8 cellular contexts compared by ENCODE assay signal in genomic region chr7:38374507-38374906, GRCh38.
DNase-seq lines count a peak whose midpoint lies in the region; ATAC-seq and TF ChIP-seq lines count a peak whose summit lies in the region.

No MANE protein-coding gene starts in this region.

- H3K4me1 ChIP-seq in KMS-11 (ENCODE audit: low read depth, poor library complexity, severe bottlenecking) (peaks cover 13% of the 10 kb centered on the region), esophagus squamous epithelium (peaks cover 0 to 9% (median 6%) of the 10 kb centered on the region in 3 donors), psoas muscle (no peaks in the 10 kb centered on the region)

- no peak overlapping the region for H3K4me2 ChIP-seq in KMS-11

- peak; percentile 87 for TF ChIP-seq CTCF in natural killer cell (IDR thresholded peaks at IDR 0.05)
- TF ChIP-seq CTCF in KMS-11 (conservative IDR thresholded peaks at IDR 0.05; ENCODE audit: low read depth, low read length) = peak; percentile 94
- peak in 5 of 6 experiments; percentile 12 to 42 (median 37) for TF ChIP-seq CTCF in esophagus squamous epithelium (IDR thresholded peaks at IDR 0.05)
- TF ChIP-seq CTCF in psoas muscle (IDR thresholded peaks at IDR 0.05) = peak; percentile 42

- no peaks in the 10 kb centered on the region for H3K27me3 ChIP-seq in KMS-11 (ENCODE audit: insufficient read depth, low read depth)
- H3K27me3 ChIP-seq in esophagus squamous epithelium = no peaks in the 10 kb centered on the region
- no peaks in the 10 kb centered on the region for H3K27me3 ChIP-seq in psoas muscle (ENCODE audit: insufficient read depth in 3 of 3, low read length in 2 of 3)

- no peak overlapping the region for H3K4me3 Mint-ChIP-seq in natural killer cell
- H3K4me3 Mint-ChIP-seq in natural killer cell treated with Interleukin-12 subunit alpha and Interleukin-12 subunit beta and Interleukin-15 and Interleukin-18, amount 100 ng/mL, for 72 hours = no peak overlapping the region
- no peak overlapping the region for H3K4me3 Mint-ChIP-seq in activated CD4-positive, alpha-beta T cell treated with anti-CD3 and anti-CD28 coated beads, Interleukin-2, amount 10 ng/mL, durations not matched to agents 7 days and 5 days

- no peaks in the 10 kb centered on the region for H3K9me3 Mint-ChIP-seq in natural killer cell
- H3K9me3 Mint-ChIP-seq in natural killer cell treated with Interleukin-12 subunit alpha and Interleukin-12 subunit beta and Interleukin-15 and Interleukin-18, amount 100 ng/mL, for 72 hours = no peaks in the 10 kb centered on the region
- no peaks in the 10 kb centered on the region for H3K9me3 Mint-ChIP-seq in activated CD4-positive, alpha-beta T cell treated with anti-CD3 and anti-CD28 coated beads, Interleukin-2, amount 10 ng/mL, durations not matched to agents 7 days and 5 days

- H2AFZ ChIP-seq in KMS-11 (ENCODE audit: low read depth) = no peak overlapping the region

- POLR2A ChIA-PET in activated CD4-positive, alpha-beta T cell treated with anti-CD3 and anti-CD28 coated beads, Interleukin-2, amount 10 ng/mL, durations not matched to agents 7 days and 5 days (lab: Charles Lee) = no interaction called here

- H3K9ac ChIP-seq in KMS-11 = no peak overlapping the region

- H3K4me3 ChIP-seq in KMS-11 (IDR thresholded peaks at IDR 0.05; ENCODE audit: insufficient read depth, low read depth, low read length) = no peak overlapping the region
- no peak overlapping the region for H3K4me3 ChIP-seq in esophagus squamous epithelium
- H3K4me3 ChIP-seq in psoas muscle = no peak overlapping the region

- WGBS in esophagus squamous epithelium, 2 donors = 42 to 47% methylated on average over 6 of the region's 6 CpGs
- WGBS in psoas muscle, 3 donors = 35 to 39% (median 37%) methylated on average over 6 of the region's 6 CpGs

- no peak for TF ChIP-seq POLR2A in esophagus squamous epithelium (IDR thresholded peaks at IDR 0.05)

- no peaks in the 10 kb centered on the region for H4K20me1 ChIP-seq in KMS-11 (ENCODE audit: insufficient read depth)

- H3K27me3 Mint-ChIP-seq in natural killer cell (ENCODE audit: low read depth in 2 of 2) = no peaks in the 10 kb centered on the region
- H3K27me3 Mint-ChIP-seq in natural killer cell treated with Interleukin-12 subunit alpha and Interleukin-12 subunit beta and Interleukin-15 and Interleukin-18, amount 100 ng/mL, for 72 hours = no peaks in the 10 kb centered on the region
- no peaks in the 10 kb centered on the region for H3K27me3 Mint-ChIP-seq in activated CD4-positive, alpha-beta T cell treated with anti-CD3 and anti-CD28 coated beads, Interleukin-2, amount 10 ng/mL, durations not matched to agents 7 days and 5 days

- peak overlapping the region; percentile 4 to 40 for H3K27ac Mint-ChIP-seq in natural killer cell
- no peak overlapping the region for H3K27ac Mint-ChIP-seq in natural killer cell treated with Interleukin-12 subunit alpha and Interleukin-12 subunit beta and Interleukin-15 and Interleukin-18, amount 100 ng/mL, for 72 hours
- no peak overlapping the region for H3K27ac Mint-ChIP-seq in activated CD4-positive, alpha-beta T cell treated with anti-CD3 and anti-CD28 coated beads, Interleukin-2, amount 10 ng/mL, durations not matched to agents 7 days and 5 days

- ATAC-seq in natural killer cell = peak; percentile 53 to 61 (median 61)
- no peak for ATAC-seq in natural killer cell treated with Interleukin-12 subunit alpha and Interleukin-12 subunit beta and Interleukin-15 and Interleukin-18, amount 100 ng/mL, for 72 hours
- ATAC-seq in psoas muscle = no peak

- H3K36me3 Mint-ChIP-seq in natural killer cell = peaks cover 14% of the 10 kb centered on the region
- H3K36me3 Mint-ChIP-seq in natural killer cell treated with Interleukin-12 subunit alpha and Interleukin-12 subunit beta and Interleukin-15 and Interleukin-18, amount 100 ng/mL, for 72 hours = peaks cover 6% of the 10 kb centered on the region
- H3K36me3 Mint-ChIP-seq in activated CD4-positive, alpha-beta T cell treated with anti-CD3 and anti-CD28 coated beads, Interleukin-2, amount 10 ng/mL, durations not matched to agents 7 days and 5 days (ENCODE audit: low read depth) = peaks cover 16% of the 10 kb centered on the region

- H3K9me3 ChIP-seq in esophagus squamous epithelium = no peaks in the 10 kb centered on the region
- no peaks in the 10 kb centered on the region for H3K9me3 ChIP-seq in psoas muscle

- no peak overlapping the region for H3K27ac ChIP-seq in KMS-11
- no peak overlapping the region for H3K27ac ChIP-seq in esophagus squamous epithelium
- H3K27ac ChIP-seq in psoas muscle = no peak overlapping the region

- DNase-seq in natural killer cell (peak; percentile 41), esophagus squamous epithelium (lab: John Stamatoyannopoulos, UW) (no peak), psoas muscle (no peak), ecto neural progenitor cell (ENCODE audit: low spot score) (no peak), NCI-H2029 (lab: John Stamatoyannopoulos, UW) (no peak)
- no peak for DNase-seq in natural killer cell treated with Interleukin-12 subunit alpha and Interleukin-12 subunit beta and Interleukin-15 and Interleukin-18, amount 100 ng/mL, for 72 hours (ENCODE audit: low spot score)
- peak; percentile 64 for DNase-seq in activated CD4-positive, alpha-beta T cell treated with anti-CD3 and anti-CD28 coated beads, Interleukin-2, amount 10 ng/mL, durations not matched to agents 7 days and 5 days

- H3K36me3 ChIP-seq in KMS-11 (ENCODE audit: insufficient read depth) (peaks cover 4% of the 10 kb centered on the region; the same call in 1 of the 2 replicates), esophagus squamous epithelium (no peaks in the 10 kb centered on the region), psoas muscle (ENCODE audit: insufficient read depth in 1 of 2, low read depth in 1 of 2) (no peaks in the 10 kb centered on the region)

- CTCF ChIA-PET in activated CD4-positive, alpha-beta T cell treated with anti-CD3 and anti-CD28 coated beads, Interleukin-2, amount 10 ng/mL, durations not matched to agents 7 days and 5 days (lab: Charles Lee) = interaction anchor here (0.9 to 1.8 kb wide), 4 partner anchors 10 to 271 kb away, joined by 3 to 10 read pairs (median 4); no protein-coding TSS in a partner anchor

- intact Hi-C loops in natural killer cell (cut with micrococcal nuclease) = loop anchor here (1.0 to 5.0 kb wide), 3 partner anchors 267 to 472 kb away; partner anchors contain the start of gene SFRP4
- intact Hi-C loops in esophagus squamous epithelium (cut with DNase I) = no loop called here
- intact Hi-C loops in psoas muscle (cut with DNase I) = loop anchor here in 1 of 2 donors (10.0 kb wide), 1 partner anchor 470 kb away; no protein-coding TSS in a partner anchor

- H3K79me2 ChIP-seq in KMS-11 (ENCODE audit: insufficient read depth, low read depth) = peaks cover 2% of the 10 kb centered on the region; the same call in 1 of the 2 replicates

- peaks cover 21 to 31% of the 10 kb centered on the region in 2 donors for H3K4me1 Mint-ChIP-seq in natural killer cell
- H3K4me1 Mint-ChIP-seq in natural killer cell treated with Interleukin-12 subunit alpha and Interleukin-12 subunit beta and Interleukin-15 and Interleukin-18, amount 100 ng/mL, for 72 hours (ENCODE audit: low read depth in 2 of 2) = peaks cover 21 to 26% of the 10 kb centered on the region in 2 donors
- peaks cover 18% of the 10 kb centered on the region for H3K4me1 Mint-ChIP-seq in activated CD4-positive, alpha-beta T cell treated with anti-CD3 and anti-CD28 coated beads, Interleukin-2, amount 10 ng/mL, durations not matched to agents 7 days and 5 days

Comparison
In these comparisons a context has a peak if more than half of its experiments do, and no peak if none do; other contexts are left out.
1. ATAC-seq: peak in natural killer cell (3 of 3); none in natural killer cell treated with Interleukin-12 subunit alpha and Interleukin-12 subunit beta and Interleukin-15 and Interleukin-18, amount 100 ng/mL, for 72 hours (0 of 2) and psoas muscle (0 of 4).
2. DNase-seq: peak in natural killer cell (single experiment) and activated CD4-positive, alpha-beta T cell treated with anti-CD3 and anti-CD28 coated beads, Interleukin-2, amount 10 ng/mL, durations not matched to agents 7 days and 5 days (single experiment); none in natural killer cell treated with Interleukin-12 subunit alpha and Interleukin-12 subunit beta and Interleukin-15 and Interleukin-18, amount 100 ng/mL, for 72 hours (single experiment), esophagus squamous epithelium (single experiment), psoas muscle (0 of 2), ecto neural progenitor cell (single experiment) and NCI-H2029 (single experiment).
3. H3K27ac Mint-ChIP-seq: peak in natural killer cell (2 of 2); none in natural killer cell treated with Interleukin-12 subunit alpha and Interleukin-12 subunit beta and Interleukin-15 and Interleukin-18, amount 100 ng/mL, for 72 hours (0 of 2) and activated CD4-positive, alpha-beta T cell treated with anti-CD3 and anti-CD28 coated beads, Interleukin-2, amount 10 ng/mL, durations not matched to agents 7 days and 5 days (single experiment).
4. CTCF ChIP-seq: peak in every context shown above with its lines; median percentile 94 in KMS-11; 87 in natural killer cell; 42 in psoas muscle; 37 in esophagus squamous epithelium.